28 cellular contexts compared by ENCODE assay signal in genomic region chrX:137118136-137118535, GRCh38.
"Had no signal": no experiment of that assay in that cellular context is flagged by ENCODE, and none has a peak within 500 bp of the region (broad histone marks: within the 10 kb centered on the region; RNA-seq: fewer than 3 reads in every experiment).

No MANE protein-coding gene starts in this region.

- DNase-seq: colonic mucosa; effector CD8-positive, alpha-beta T cell; endodermal cell; erythroblast; foreskin fibroblast; gastrocnemius medialis; head of caudate nucleus; mesenchymal stem cell; mucosa of descending colon; naive thymus-derived CD4-positive, alpha-beta T cell; stimulated activated CD4-positive, alpha-beta T cell treated with anti-CD3 and anti-CD28 coated beads, Interleukin-12 subunit alpha, Interleukin-12 subunit beta, amount 100 ng/mL, for 4 hours; stimulated activated CD4-positive, alpha-beta T cell treated with anti-CD3 and anti-CD28 coated beads, Interleukin-1b, Interleukin-23, amount 100 ng/mL, for 48 hours; stimulated activated CD4-positive, alpha-beta T cell treated with anti-CD3 and anti-CD28 coated beads, Interleukin-4, amount 100 ng/mL, for 1 hour; stimulated activated naive CD4-positive, alpha-beta T cell treated with Interleukin-2 at 50 U/mL for 16 hours; substantia nigra; testis; tibial artery had no signal

- H3K27ac ChIP-seq: colonic mucosa, gastrocnemius medialis, neural progenitor cell, parathyroid adenoma, testis, tibial artery had no signal

- H3K27me3 Mint-ChIP-seq: progenitor cell of endocrine pancreas, type B pancreatic cell had no signal

- H3K9ac ChIP-seq: neural progenitor cell, parathyroid adenoma had no signal

- H3K36me3 ChIP-seq: colonic mucosa, gastrocnemius medialis, neural progenitor cell, tibial artery had no signal

- H3K4me2 ChIP-seq: neural progenitor cell, smooth muscle cell had no signal

- ATAC-seq: gastrocnemius medialis; mucosa of descending colon; naive thymus-derived CD4-positive, alpha-beta T cell; sciatic nerve; stimulated activated effector memory CD8-positive, alpha-beta T cell treated with anti-CD3 and anti-CD28 coated beads, Interleukin-12 subunit alpha, Interleukin-12 subunit beta, amount 100 ng/mL, for 72 hours had no signal

- H3K79me2 ChIP-seq: parathyroid adenoma had no signal

- H3K9me3 ChIP-seq: colonic mucosa, gastrocnemius medialis, mucosa of descending colon, testis had no signal

- H2AFZ ChIP-seq: neural progenitor cell, parathyroid adenoma had no signal

- H3K36me3 Mint-ChIP-seq: mesothelial cell of epicardium; naive thymus-derived CD4-positive, alpha-beta T cell; neural progenitor cell; stimulated activated effector memory CD8-positive, alpha-beta T cell treated with anti-CD3 and anti-CD28 coated beads, Interleukin-12 subunit alpha, Interleukin-12 subunit beta, amount 100 ng/mL, for 72 hours; type B pancreatic cell had no signal

- H3K4me3 Mint-ChIP-seq: dendritic cell treated with granulocyte-macrophage colony-stimulating factor and Interleukin-4, amounts not matched to agents 40 ng/mL and 50 ng/mL, for 4 days; endodermal cell; mesothelial cell of epicardium; naive thymus-derived CD4-positive, alpha-beta T cell; nephron; neural progenitor cell; stimulated activated effector memory CD8-positive, alpha-beta T cell treated with anti-CD3 and anti-CD28 coated beads, Interleukin-12 subunit alpha, Interleukin-12 subunit beta, amount 100 ng/mL, for 72 hours; type B pancreatic cell had no signal

- H3K4me1 ChIP-seq: colonic mucosa, gastrocnemius medialis, neural progenitor cell, parathyroid adenoma, testis, tibial artery had no signal

- H3K27ac Mint-ChIP-seq: dendritic cell treated with granulocyte-macrophage colony-stimulating factor and Interleukin-4, amounts not matched to agents 40 ng/mL and 50 ng/mL, for 4 days; endodermal cell; mesothelial cell of epicardium; naive thymus-derived CD4-positive, alpha-beta T cell; nephron; neural progenitor cell; progenitor cell of endocrine pancreas; stimulated activated effector memory CD8-positive, alpha-beta T cell treated with anti-CD3 and anti-CD28 coated beads, Interleukin-12 subunit alpha, Interleukin-12 subunit beta, amount 100 ng/mL, for 72 hours; type B pancreatic cell had no signal

- H3K9me3 Mint-ChIP-seq: dendritic cell treated with granulocyte-macrophage colony-stimulating factor and Interleukin-4, amounts not matched to agents 40 ng/mL and 50 ng/mL, for 4 days; stimulated activated effector memory CD8-positive, alpha-beta T cell treated with anti-CD3 and anti-CD28 coated beads, Interleukin-12 subunit alpha, Interleukin-12 subunit beta, amount 100 ng/mL, for 72 hours; type B pancreatic cell had no signal

- H3K27me3 ChIP-seq: colonic mucosa, gastrocnemius medialis, neural progenitor cell, testis, tibial artery had no signal

- H3K4me3 ChIP-seq: colonic mucosa, gastrocnemius medialis, lung, mucosa of descending colon, neural progenitor cell, smooth muscle cell, testis, tibial artery had no signal

- H3K4me1 Mint-ChIP-seq: endodermal cell; mesothelial cell of epicardium; naive thymus-derived CD4-positive, alpha-beta T cell; nephron; stimulated activated effector memory CD8-positive, alpha-beta T cell treated with anti-CD3 and anti-CD28 coated beads, Interleukin-12 subunit alpha, Interleukin-12 subunit beta, amount 100 ng/mL, for 72 hours had no signal
